In genomic region chr7:74271742-74272141, GRCh38 we compare ENCODE assay signal across 11 cellular contexts. TPM values are rescaled to one million over a fixed set of nuclear protein-coding genes. Genes with fewer than 3 reads are reported as not detected.
DNase-seq lines count a peak whose midpoint lies in the region; ATAC-seq, FAIRE-seq and TF ChIP-seq lines count a peak whose summit lies in the region.
"Had no signal": no experiment of that assay in that cellular context is flagged by ENCODE, and none has a peak within 500 bp of the region (broad histone marks: within the 10 kb centered on the region; RNA-seq: fewer than 3 reads in every experiment).

No MANE protein-coding gene starts in this region.

- H3K4me3 ChIP-seq in OCI-LY1 (ENCODE audit: low read depth, low read length, poor library complexity, severe bottlenecking) = no peak overlapping the region
- peak overlapping the region in 2 of 4 donors; percentile 16 for H3K4me3 ChIP-seq in esophagus muscularis mucosa
- no peak overlapping the region for H3K4me3 ChIP-seq in skeletal muscle tissue (ENCODE audit: low read length in 3 of 3)
- no peak overlapping the region for H3K4me3 ChIP-seq in aorta (ENCODE audit: low read length in 2 of 2)

- H4K20me1 ChIP-seq in OCI-LY1 (ENCODE audit: insufficient read depth, low read length) = no peaks in the 10 kb centered on the region

- H3K79me2 ChIP-seq in OCI-LY1 (ENCODE audit: insufficient read depth, low read length) = no peaks in the 10 kb centered on the region

- H3K27ac Mint-ChIP-seq in naive thymus-derived CD8-positive, alpha-beta T cell = peak overlapping the region in 1 of 10 donors; percentile 51

- no peak for ATAC-seq in naive thymus-derived CD8-positive, alpha-beta T cell
- ATAC-seq in aorta (ENCODE audit: low FRiP score) = no peak

- no peak for TF ChIP-seq EP300 in esophagus muscularis mucosa (IDR thresholded peaks at IDR 0.05)

- H3K9ac ChIP-seq in OCI-LY1 (ENCODE audit: low read length) (no peak overlapping the region), skeletal muscle tissue (ENCODE audit: low read depth in 1 of 3, low read length in 3 of 3) (no peak overlapping the region)

- no peak overlapping the region for H2AFZ ChIP-seq in OCI-LY1 (ENCODE audit: low read length)

- TF ChIP-seq CTCF in OCI-LY1 (IDR thresholded peaks at IDR 0.05; ENCODE audit: low read length) (no peak), esophagus muscularis mucosa (IDR thresholded peaks at IDR 0.05) (no peak)

- peak overlapping the region; percentile 29; the same call in 1 of the 2 replicates for H3K4me2 ChIP-seq in OCI-LY1 (ENCODE audit: low read length)

- intact Hi-C loops in esophagus muscularis mucosa (cut with DNase I) (no loop called here), aorta (cut with DNase I) (loop anchor here in 1 of 2 donors (1.0 kb wide), 1 partner anchor 18 kb away; the partner anchor contains the start of gene CLIP2)

- H3K9me3 ChIP-seq in OCI-LY1 (ENCODE audit: low read length) = no peaks in the 10 kb centered on the region
- no peaks in the 10 kb centered on the region for H3K9me3 ChIP-seq in esophagus muscularis mucosa
- H3K9me3 ChIP-seq in skeletal muscle tissue (ENCODE audit: control insufficient read depth in 3 of 3, low read length in 3 of 3) = no peaks in the 10 kb centered on the region
- no peaks in the 10 kb centered on the region for H3K9me3 ChIP-seq in aorta (ENCODE audit: control insufficient read depth, low read length)

- DNase-seq in GM12892 (ENCODE audit: insufficient read length) = no peak
- DNase-seq in esophagus muscularis mucosa (ENCODE audit: extremely low spot score) = no peak
- DNase-seq in activated T-cell treated with anti-CD3 and anti-CD28 coated beads for 4 hours = no peak
- no peak for DNase-seq in naive thymus-derived CD8-positive, alpha-beta T cell
- no peak for DNase-seq in DMS 273 treated with DMSO at 0.1 percent for 48 hours (lab: John Stamatoyannopoulos, UW)
- no peak for DNase-seq in aorta
- DNase-seq: activated CD4-positive, alpha-beta T cell treated with anti-CD3 and anti-CD28 coated beads, Interleukin-2, amount 10 ng/mL, durations not matched to agents 24 days and 14 days; NCI-H1694 had no signal

- peaks cover 0 to 4% (median 1%) of the 10 kb centered on the region in 5 donors for H3K27me3 Mint-ChIP-seq in naive thymus-derived CD8-positive, alpha-beta T cell

- no peaks in the 10 kb centered on the region for H3K9me3 Mint-ChIP-seq in naive thymus-derived CD8-positive, alpha-beta T cell
- H3K9me3 Mint-ChIP-seq: activated CD4-positive, alpha-beta T cell treated with anti-CD3 and anti-CD28 coated beads, Interleukin-2, amount 10 ng/mL, durations not matched to agents 24 days and 14 days had no signal

- H3K4me1 ChIP-seq in OCI-LY1 (ENCODE audit: insufficient read depth, low read length, severe bottlenecking) (peaks cover 23% of the 10 kb centered on the region), esophagus muscularis mucosa (peaks cover 5 to 28% (median 25%) of the 10 kb centered on the region in 4 donors), skeletal muscle tissue (ENCODE audit: control insufficient read depth in 3 of 3, insufficient read depth in 3 of 3, low read length in 3 of 3) (peaks cover 0 to 10% (median 7%) of the 10 kb centered on the region in 3 donors), aorta (ENCODE audit: control insufficient read depth in 1 of 2, insufficient read depth in 2 of 2, low read length in 2 of 2) (no peaks in the 10 kb centered on the region)

- H3K4me3 Mint-ChIP-seq in naive thymus-derived CD8-positive, alpha-beta T cell = peak overlapping the region in 2 of 10 donors; percentile 18 to 52

- H3K4me1 Mint-ChIP-seq in naive thymus-derived CD8-positive, alpha-beta T cell = peaks cover 0 to 16% (median 6%) of the 10 kb centered on the region in 4 donors

- 69% methylated on average over 6 of the region's 6 CpGs for WGBS in esophagus muscularis mucosa
- WGBS in aorta, 2 donors = 84 to 87% methylated on average over 6 of the region's 6 CpGs

- POLR2A ChIA-PET in naive thymus-derived CD8-positive, alpha-beta T cell (lab: Charles Lee) = no interaction called here

- FAIRE-seq in GM12892 (lab: Jason Lieb, UNC) = peak; percentile 51
- FAIRE-seq: colon had no signal

- H3K27me3 ChIP-seq in OCI-LY1 (ENCODE audit: insufficient read depth, low read length) (peaks cover 15% of the 10 kb centered on the region), esophagus muscularis mucosa (no peaks in the 10 kb centered on the region), skeletal muscle tissue (ENCODE audit: control insufficient read depth in 3 of 3, insufficient read depth in 3 of 3, low read length in 3 of 3) (no peaks in the 10 kb centered on the region), aorta (ENCODE audit: control insufficient read depth in 1 of 2, insufficient read depth in 2 of 2, low read length in 1 of 2) (no peaks in the 10 kb centered on the region)

- no peaks in the 10 kb centered on the region for H3K9me2 ChIP-seq in OCI-LY1 (ENCODE audit: low read depth, low read length)

- TF ChIP-seq POLR2A in GM12892 (IDR thresholded peaks at IDR 0.05; ENCODE audit: low read depth, low read length) (no peak), esophagus muscularis mucosa (IDR thresholded peaks at IDR 0.05; ENCODE audit: low read depth) (no peak)

- H3K36me3 Mint-ChIP-seq in naive thymus-derived CD8-positive, alpha-beta T cell = no peaks in the 10 kb centered on the region

- no peaks in the 10 kb centered on the region for H3F3A ChIP-seq in OCI-LY1 (ENCODE audit: insufficient read depth, low read length)

- H3K36me3 ChIP-seq in OCI-LY1 (ENCODE audit: insufficient read depth, low read length) (no peaks in the 10 kb centered on the region), esophagus muscularis mucosa (no peaks in the 10 kb centered on the region), skeletal muscle tissue (ENCODE audit: control insufficient read depth in 3 of 3, insufficient read depth in 3 of 3, low read length in 3 of 3) (no peaks in the 10 kb centered on the region), aorta (ENCODE audit: control insufficient read depth in 1 of 2, insufficient read depth in 2 of 2, low read length in 1 of 2) (no peaks in the 10 kb centered on the region)

- H3K27ac ChIP-seq in OCI-LY1 (ENCODE audit: low read depth, low read length, poor library complexity, severe bottlenecking) (no peak overlapping the region), esophagus muscularis mucosa (replicated peaks in 1 of 4) (peak overlapping the region; percentile 50 to 78 (median 74)), skeletal muscle tissue (ENCODE audit: low read depth, low read length) (peak overlapping the region; percentile 75), aorta (ENCODE audit: low read depth in 1 of 2, low read length in 2 of 2) (peak overlapping the region in 1 of 2 donors; percentile 8)

RNA-seq across cellular contexts. Expression of gene CLIP2, which starts 17.5 kb away (rescaled TPM):
- 21.0 TPM for polyA plus RNA-seq in GM12892 (2012; ENCODE audit: missing spikeins)
- total RNA-seq in esophagus muscularis mucosa (10 to 100 TPM; 25.5 to 44.3 (median 37.1) TPM), skeletal muscle tissue (21.9 TPM), aorta (10 to 100 TPM; 27.5 to 35.7 TPM)
- 1 to 10 TPM; 4.9 to 5.2 TPM for total RNA-seq in naive thymus-derived CD8-positive, alpha-beta T cell
- under 1 TPM; 0.20 to 0.32 (median 0.23) TPM for polyA plus RNA-seq in naive thymus-derived CD8-positive, alpha-beta T cell
- 10 to 100 TPM; 15.3 to 16.2 TPM for polyA plus RNA-seq in aorta

RNA-seq across cellular contexts. Expression of gene RFC2, which starts 17.5 kb away (rescaled TPM):
- 64.7 TPM for polyA plus RNA-seq in GM12892 (2012; ENCODE audit: missing spikeins)
- total RNA-seq in esophagus muscularis mucosa (10 to 100 TPM in 3 of 4 donors, 1 to 10 TPM in 1; 7.5 to 18.7 (median 14.9) TPM), skeletal muscle tissue (21.4 TPM), aorta (10 to 100 TPM; 13.7 to 14.2 TPM)
- 10 to 100 TPM; 15.6 to 16.4 TPM for total RNA-seq in naive thymus-derived CD8-positive, alpha-beta T cell
- polyA plus RNA-seq in naive thymus-derived CD8-positive, alpha-beta T cell = 10 to 100 TPM; 20.3 to 26.1 (median 22.5) TPM
- polyA plus RNA-seq in aorta = 10 to 100 TPM; 12.8 to 16.1 TPM
